Comparison of ENCODE assay signal across 26 cellular contexts in genomic region chr10:97255512-97256293, GRCh38. TPM values are rescaled to one million over a fixed set of nuclear protein-coding genes. Genes with fewer than 3 reads are reported as not detected.
DNase-seq lines count a peak whose midpoint lies in the region; ATAC-seq and TF ChIP-seq lines count a peak whose summit lies in the region.
"Had no signal": no experiment of that assay in that cellular context is flagged by ENCODE, and none has a peak within 500 bp of the region (broad histone marks: within the 10 kb centered on the region; RNA-seq: fewer than 3 reads in every experiment).

No MANE protein-coding gene starts in this region.

- no peaks in the 10 kb centered on the region for H4K20me1 ChIP-seq in PC-3 (ENCODE audit: low read length)

- H3K4me1 Mint-ChIP-seq in activated naive CD8-positive, alpha-beta T cell (ENCODE audit: low read depth) = peaks cover 1% of the 10 kb centered on the region
- peaks cover 6% of the 10 kb centered on the region for H3K4me1 Mint-ChIP-seq in activated naive CD8-positive, alpha-beta T cell treated with anti-CD3 and anti-CD28 coated beads for 36 hours
- peaks cover 19% of the 10 kb centered on the region for H3K4me1 Mint-ChIP-seq in memory B cell

- H2AFZ ChIP-seq in PC-3 (ENCODE audit: low read length) = no peak overlapping the region

- no peaks in the 10 kb centered on the region for H3K79me2 ChIP-seq in PC-3 (ENCODE audit: low read length)

- no peaks in the 10 kb centered on the region for H3K27me3 Mint-ChIP-seq in activated naive CD8-positive, alpha-beta T cell
- no peaks in the 10 kb centered on the region for H3K27me3 Mint-ChIP-seq in activated naive CD8-positive, alpha-beta T cell treated with anti-CD3 and anti-CD28 coated beads for 36 hours
- H3K27me3 Mint-ChIP-seq in memory B cell = no peaks in the 10 kb centered on the region
- H3K27me3 Mint-ChIP-seq: activated B cell treated with CpG ODN at 0.5 μM for 24 hours had no signal

- no peak for DNase-seq in activated naive CD8-positive, alpha-beta T cell treated with anti-CD3 and anti-CD28 coated beads for 36 hours
- no peak for DNase-seq in Panc1 (ENCODE audit: low read depth, low spot score)
- no peak for DNase-seq in memory B cell (ENCODE audit: low spot score in 2 of 2)
- no peak for DNase-seq in thyroid gland
- no peak for DNase-seq in PC-3
- no peak for DNase-seq in mucosa of descending colon
- DNase-seq: ACHN; activated B cell treated with CpG ODN at 0.5 μM for 24 hours; activated CD4-positive, alpha-beta T cell treated with anti-CD3 and anti-CD28 coated beads, Interleukin-2, amount 50 U/mL, for 48 hours; BE2C; cerebellar nuclear complex; COR-L47; foreskin melanocyte; heart left ventricle; KG1; left ventricle myocardium superior; NCI-H1092 treated with DMSO at 0.1 percent for 48 hours; NCI-H1694 treated with DMSO at 0.1 percent for 48 hours; NCI-H446 treated with DMSO at 0.1 percent for 48 hours; NCI-H774; occipital lobe; RPMI8226; SJCRH30; stimulated activated naive CD4-positive, alpha-beta T cell; uterus had no signal

- TF ChIP-seq CTCF in Panc1 (IDR thresholded peaks at IDR 0.05) = no peak
- TF ChIP-seq CTCF in thyroid gland (IDR thresholded peaks at IDR 0.05) = no peak
- TF ChIP-seq CTCF in PC-3 (conservative IDR thresholded peaks at IDR 0.05; ENCODE audit: low read depth, low read length) = no peak
- TF ChIP-seq CTCF in mucosa of descending colon (IDR thresholded peaks at IDR 0.05) = no peak

- intact Hi-C loops in Panc1 (cut with micrococcal nuclease; ENCODE audit: unreplicated experiment) (no loop called here), thyroid gland (cut with DNase I) (no loop called here), PC-3 (cut with micrococcal nuclease) (no loop called here), mucosa of descending colon (cut with DNase I, micrococcal nuclease) (no loop called here)

- no peak overlapping the region for H3K9ac ChIP-seq in PC-3 (ENCODE audit: low read length)

- H3K36me3 Mint-ChIP-seq in activated naive CD8-positive, alpha-beta T cell = peaks cover 28% of the 10 kb centered on the region
- peaks cover 25% of the 10 kb centered on the region for H3K36me3 Mint-ChIP-seq in activated naive CD8-positive, alpha-beta T cell treated with anti-CD3 and anti-CD28 coated beads for 36 hours
- peaks cover 40% of the 10 kb centered on the region for H3K36me3 Mint-ChIP-seq in memory B cell

- H3K27me3 ChIP-seq in Panc1 (ENCODE audit: control insufficient read depth, insufficient read depth, low read length) = no peaks in the 10 kb centered on the region
- no peaks in the 10 kb centered on the region for H3K27me3 ChIP-seq in thyroid gland
- no peaks in the 10 kb centered on the region for H3K27me3 ChIP-seq in PC-3 (ENCODE audit: low read length)
- H3K27me3 ChIP-seq: BE2C, heart left ventricle, SJCRH30, uterus had no signal

- CTCF ChIA-PET in Panc1 (lab: Charles Lee) (no interaction called here), PC-3 (lab: Charles Lee) (no interaction called here)

- no peak for ATAC-seq in Panc1
- ATAC-seq in memory B cell (ENCODE audit: low read depth) = no peak
- ATAC-seq in PC-3 = no peak
- no peak for ATAC-seq in mucosa of descending colon
- ATAC-seq: left ventricle myocardium superior had no signal

- TF ChIP-seq POLR2A in thyroid gland (IDR thresholded peaks at IDR 0.05) = no peak

- no peaks in the 10 kb centered on the region for H3K9me3 Mint-ChIP-seq in activated naive CD8-positive, alpha-beta T cell (ENCODE audit: low read depth)
- no peaks in the 10 kb centered on the region for H3K9me3 Mint-ChIP-seq in activated naive CD8-positive, alpha-beta T cell treated with anti-CD3 and anti-CD28 coated beads for 36 hours
- no peaks in the 10 kb centered on the region for H3K9me3 Mint-ChIP-seq in memory B cell

- peak overlapping the region; percentile 47 for H3K27ac Mint-ChIP-seq in activated naive CD8-positive, alpha-beta T cell
- no peak overlapping the region for H3K27ac Mint-ChIP-seq in activated naive CD8-positive, alpha-beta T cell treated with anti-CD3 and anti-CD28 coated beads for 36 hours
- H3K27ac Mint-ChIP-seq in memory B cell = peak overlapping the region; percentile 42
- H3K27ac Mint-ChIP-seq: activated B cell treated with CpG ODN at 0.5 μM for 24 hours had no signal

- H3K27ac ChIP-seq in Panc1 (ENCODE audit: low read length) (no peak overlapping the region), thyroid gland (peak overlapping the region in 2 of 3 donors; percentile 27 to 45), PC-3 (ENCODE audit: low read length) (no peak overlapping the region)
- H3K27ac ChIP-seq: SJCRH30, uterus had no signal

- no peak overlapping the region for H3K4me2 ChIP-seq in PC-3 (ENCODE audit: low read length)

- H3K36me3 ChIP-seq in Panc1 (ENCODE audit: control insufficient read depth, insufficient read depth, low read length) = no peaks in the 10 kb centered on the region
- H3K36me3 ChIP-seq in thyroid gland = no peaks in the 10 kb centered on the region
- H3K36me3 ChIP-seq in PC-3 (ENCODE audit: low read depth, low read length) = no peaks in the 10 kb centered on the region
- peaks cover 3% of the 10 kb centered on the region for H3K36me3 ChIP-seq in mucosa of descending colon (ENCODE audit: low read depth)
- H3K36me3 ChIP-seq: BE2C, SJCRH30, uterus had no signal

- H3K4me3 ChIP-seq in Panc1 (ENCODE audit: low read depth in 2 of 2, low read length in 2 of 2) = no peak overlapping the region
- H3K4me3 ChIP-seq in thyroid gland (replicated peaks in 1 of 3) = no peak overlapping the region
- no peak overlapping the region for H3K4me3 ChIP-seq in PC-3 (ENCODE audit: low read length)
- H3K4me3 ChIP-seq in mucosa of descending colon = no peak overlapping the region
- H3K4me3 ChIP-seq: heart left ventricle, SJCRH30, uterus had no signal

- WGBS in thyroid gland, 2 donors = 85 to 86% methylated on average over 5 of the region's 5 CpGs

- POLR2A ChIA-PET in Panc1 (lab: Charles Lee) = no interaction called here
- POLR2A ChIA-PET in PC-3 (lab: Charles Lee; ENCODE audit: unreplicated experiment) = no interaction called here

- in situ Hi-C loops in Panc1 (cut with HindIII; ENCODE audit: low pct_unique_long_range_greater_than_20kb, low sequenced_read_pairs) = no loop called here

- H3K9me2 ChIP-seq in PC-3 (replicated peaks; ENCODE audit: low read length) = no peaks in the 10 kb centered on the region

- TSS peak; percentile 37 for BruUV-seq in Panc1 (replicated peaks; lab: Mats Ljungman, UMichigan)
- BruUV-seq in PC-3 (replicated peaks; lab: Mats Ljungman, UMichigan) = no TSS peak

- H3K9me3 ChIP-seq in Panc1 (ENCODE audit: control insufficient read depth, insufficient read depth, low read depth, low read length) (no peaks in the 10 kb centered on the region), thyroid gland (no peaks in the 10 kb centered on the region), PC-3 (ENCODE audit: low read length) (no peaks in the 10 kb centered on the region), mucosa of descending colon (no peaks in the 10 kb centered on the region)
- H3K9me3 ChIP-seq: BE2C, heart left ventricle, SJCRH30, uterus had no signal

- no peaks in the 10 kb centered on the region for H3F3A ChIP-seq in PC-3 (ENCODE audit: low read length, unreplicated experiment)

- H3K4me1 ChIP-seq in Panc1 (ENCODE audit: control insufficient read depth, insufficient read depth, low read length) (no peaks in the 10 kb centered on the region), thyroid gland (no peaks in the 10 kb centered on the region), PC-3 (ENCODE audit: insufficient read depth, low read length) (no peaks in the 10 kb centered on the region), mucosa of descending colon (ENCODE audit: low read depth) (peaks cover 17% of the 10 kb centered on the region)
- H3K4me1 ChIP-seq: BE2C, SJCRH30, uterus had no signal

- H3K4me3 Mint-ChIP-seq in activated naive CD8-positive, alpha-beta T cell = no peak overlapping the region
- H3K4me3 Mint-ChIP-seq in activated naive CD8-positive, alpha-beta T cell treated with anti-CD3 and anti-CD28 coated beads for 36 hours = no peak overlapping the region
- H3K4me3 Mint-ChIP-seq in memory B cell = no peak overlapping the region
- H3K4me3 Mint-ChIP-seq: activated B cell treated with CpG ODN at 0.5 μM for 24 hours had no signal

RNA-seq across cellular contexts. Expression of gene ARHGAP19, which starts 36.7 kb away (rescaled TPM):
- 10 to 100 TPM; 36.1 to 42.9 TPM for total RNA-seq in activated naive CD8-positive, alpha-beta T cell treated with anti-CD3 and anti-CD28 coated beads for 36 hours
- total RNA-seq in Panc1 (2021; ENCODE audit: unreplicated experiment) (28.9 TPM), thyroid gland (10 to 100 TPM in 1 of 4 donors, 1 to 10 TPM in 3; 7.0 to 11.0 (median 8.5) TPM), PC-3 (2014; rRNA removed) (8.5 and 9.8 TPM in 2 replicates), mucosa of descending colon (10 to 100 TPM in 1 of 3 donors, 1 to 10 TPM in 2; 5.9 to 10.7 (median 8.8) TPM)
- 9.9 TPM for polyA plus RNA-seq in Panc1 (2012; ENCODE audit: insufficient read length)

Comparison
In these comparisons a context has a peak if more than half of its experiments do, and no peak if none do; other contexts are left out.
1. H3K27ac ChIP-seq: peak in thyroid gland (2 of 3); none in Panc1 (single experiment) and PC-3 (single experiment).